ENCODE assay signal across 9 cellular contexts in genomic region chr15:76337739-76338554, GRCh38. TPM values are rescaled to one million over a fixed set of nuclear protein-coding genes. Genes with fewer than 3 reads are reported as not detected.
A peak's percentile ranks its signal among the peaks of the same experiment; 100 is the strongest.
DNase-seq lines count a peak whose midpoint lies in the region; ATAC-seq, FAIRE-seq and TF ChIP-seq lines count a peak whose summit lies in the region.
"Had no signal": no experiment of that assay in that cellular context is flagged by ENCODE, and none has a peak within 500 bp of the region (broad histone marks: within the 10 kb centered on the region; RNA-seq: fewer than 3 reads in every experiment).

No MANE protein-coding gene starts in this region.

- BruUV-seq in HCT116 (replicated peaks; lab: Mats Ljungman, UMichigan) (no TSS peak), HepG2 (replicated peaks; lab: Mats Ljungman, UMichigan) (no TSS peak)

- TF ChIP-seq RAD21 in HCT116 (IDR thresholded peaks at IDR 0.05; ENCODE audit: low read depth) (no peak), HepG2 (CRISPR knock-in tag; IDR thresholded peaks at IDR 0.05) (no peak)

- H3K36me3 Mint-ChIP-seq in activated CD4-positive, alpha-beta memory T cell treated with anti-CD3 and anti-CD28 coated beads, Interleukin-2, amount 10 ng/mL, durations not matched to agents 7 days and 5 days (ENCODE audit: low read depth) = peaks cover 29% of the 10 kb centered on the region

- RAD21 ChIA-PET in HCT116 (lab: Charles Lee; ENCODE audit: low non-redundant PET in 1 of 2, low total read pairs in 2 of 2, uncharacterized antibody in 2 of 2, unreplicated experiment in 2 of 2) = no interaction called here

- H3K9me3 ChIP-seq in HCT116 (ENCODE audit: control insufficient read depth in 1 of 2, insufficient read depth in 1 of 2, low read depth in 1 of 2, low read length in 2 of 2) (no peaks in the 10 kb centered on the region), HepG2 (ENCODE audit: low read length) (no peaks in the 10 kb centered on the region)

- peaks cover 67% of the 10 kb centered on the region for H3K4me1 Mint-ChIP-seq in activated CD4-positive, alpha-beta memory T cell treated with anti-CD3 and anti-CD28 coated beads, Interleukin-2, amount 10 ng/mL, durations not matched to agents 7 days and 5 days

- CTCF ChIA-PET in HCT116 (lab: Charles Lee) = no interaction called here
- CTCF ChIA-PET in activated CD4-positive, alpha-beta memory T cell treated with anti-CD3 and anti-CD28 coated beads, Interleukin-2, amount 10 ng/mL, durations not matched to agents 7 days and 5 days (lab: Charles Lee) = interaction anchor here (2.0 kb wide), 1 partner anchor 102 kb away, joined by 7 read pairs; no protein-coding TSS in a partner anchor
- CTCF ChIA-PET in HepG2 (lab: Yijun Ruan, JAX; ENCODE audit: low intra/inter-chr PET ratio, low total read pairs) = no interaction called here

- peaks cover 17% of the 10 kb centered on the region for H3K4me1 ChIP-seq in ACC112 (ENCODE audit: control insufficient read depth, insufficient read depth, low read length, unreplicated experiment)
- H3K4me1 ChIP-seq in HCT116 (ENCODE audit: control insufficient read depth in 1 of 2, insufficient read depth in 2 of 2, low read length in 2 of 2) = peaks cover 10 to 25% of the 10 kb centered on the region in 2 experiments; a peak in 3 of 4 replicates
- peaks cover 42% of the 10 kb centered on the region for H3K4me1 ChIP-seq in HepG2 (ENCODE audit: insufficient read depth, low read length)

- H3K4me3 ChIP-seq in ACC112 (ENCODE audit: low read depth, low read length) = peak overlapping the region; percentile 89
- peak overlapping the region; percentile 66 to 77 for H3K4me3 ChIP-seq in HCT116 (replicated peaks in 1 of 2; ENCODE audit: low read depth in 1 of 2, low read length in 2 of 2)
- H3K4me3 ChIP-seq in HepG2 (replicated peaks in 1 of 3; ENCODE audit: insufficient read depth in 1 of 3, low read depth in 2 of 3, low read length in 3 of 3) = peak overlapping the region; percentile 77 to 93 (median 93)

- no peak for TF ChIP-seq EP300 in HepG2 (IDR thresholded peaks at IDR 0.05; ENCODE audit: low read depth in 2 of 2, low read length in 2 of 2)
- TF ChIP-seq EP300 in HepG2 (CRISPR knock-in tag; IDR thresholded peaks at IDR 0.05; ENCODE audit: borderline replicate concordance) = no peak

- in situ Hi-C loops in HepG2 (cut with HindIII; ENCODE audit: extremely low pct_ligation_motif_present, low pct_unique_long_range_greater_than_20kb) = no loop called here

- no peak overlapping the region for H3K27ac Mint-ChIP-seq in activated CD4-positive, alpha-beta memory T cell treated with anti-CD3 and anti-CD28 coated beads, Interleukin-2, amount 10 ng/mL, durations not matched to agents 7 days and 5 days

- H2AFZ ChIP-seq in ACC112 (ENCODE audit: low read length, unreplicated experiment) (no peak overlapping the region), HCT116 (ENCODE audit: low read depth, low read length, poor library complexity, severe bottlenecking) (no peak overlapping the region), HepG2 (ENCODE audit: low read length) (peak overlapping the region; percentile 66)

- TF ChIP-seq CTCF in HCT116 (IDR thresholded peaks at IDR 0.05 in 2 of 3, conservative IDR thresholded peaks at IDR 0.05 in 1 of 3; ENCODE audit: borderline replicate concordance in 1 of 3, insufficient read depth in 1 of 3, low read depth in 2 of 3, low read length in 2 of 3) (no peak), HepG2 (CRISPR knock-in tag; IDR thresholded peaks at IDR 0.05) (peak; percentile 37; the same call in 1 of the 2 replicates)

- intact Hi-C loops in HCT116 (cut with micrococcal nuclease) = loop anchor here (10.0 kb wide), 1 partner anchor 507 kb away; no protein-coding TSS in a partner anchor
- intact Hi-C loops in HepG2 (cut with micrococcal nuclease; ENCODE audit: unreplicated experiment) = loop anchor here (5.0 to 10.0 kb wide), 3 partner anchors 36 to 529 kb away; no protein-coding TSS in a partner anchor

- H3K36me3 ChIP-seq in ACC112 (ENCODE audit: insufficient read depth, low read length) (no peaks in the 10 kb centered on the region), HCT116 (ENCODE audit: control insufficient read depth in 1 of 2, insufficient read depth in 2 of 2, low read length in 2 of 2) (peaks cover 0 to 4% of the 10 kb centered on the region in 2 experiments; a peak in 2 of 4 replicates), HepG2 (replicated peaks in 1 of 2; ENCODE audit: control insufficient read depth in 1 of 2, insufficient read depth in 2 of 2, low read length in 2 of 2) (peaks cover 6 to 19% of the 10 kb centered on the region in 2 experiments; a peak in 4 of 5 replicates)

- H4K20me1 ChIP-seq in HCT116 (ENCODE audit: insufficient read depth) = no peaks in the 10 kb centered on the region
- peaks cover 8% of the 10 kb centered on the region; the same call in 1 of the 2 replicates for H4K20me1 ChIP-seq in HepG2 (ENCODE audit: insufficient read depth, low read length)

- TF ChIP-seq POLR2A in HCT116 (IDR thresholded peaks at IDR 0.05; ENCODE audit: borderline replicate concordance, extremely low read depth, insufficient read depth, insufficient read length) (no peak), HepG2 (IDR thresholded peaks at IDR 0.05; ENCODE audit: insufficient read depth in 1 of 2, low read depth in 2 of 2, low read length in 2 of 2) (peak in 1 of 2 experiments; percentile 28; a peak in 1 of 4 replicates)

- H3K9me2 ChIP-seq in HCT116 (ENCODE audit: insufficient read depth) = no peaks in the 10 kb centered on the region

- WGBS in HepG2 (ENCODE audit: low lambda C conversion rate) = 0% methylated on average over 2 of the region's 96 CpGs

- H3K27ac ChIP-seq in ACC112 (ENCODE audit: low read depth, low read length) (no peak overlapping the region), HCT116 (ENCODE audit: low read depth, low read length) (peak overlapping the region; percentile 24; the same call in 1 of the 2 replicates), HepG2 (ENCODE audit: extremely low read length, insufficient read depth, low read length) (peak overlapping the region; percentile 75)

- H3K9me3 Mint-ChIP-seq in activated CD4-positive, alpha-beta memory T cell treated with anti-CD3 and anti-CD28 coated beads, Interleukin-2, amount 10 ng/mL, durations not matched to agents 7 days and 5 days = no peaks in the 10 kb centered on the region

- H3K9ac ChIP-seq in HCT116 (ENCODE audit: low read length) (0 out of 2 replicates have a peak overlapping the region, but pooled peaks have one; percentile 63), HepG2 (ENCODE audit: insufficient read depth, low read depth, low read length) (peak overlapping the region; percentile 84)

- ATAC-seq in HCT116 (no peak), HepG2 (peak; percentile 19), GM19035 (IDR thresholded peaks at IDR 0.05; ENCODE audit: unreplicated experiment) (no peak)

- POLR2A ChIA-PET in HCT116 (lab: Charles Lee) = no interaction called here
- POLR2A ChIA-PET in activated CD4-positive, alpha-beta memory T cell treated with anti-CD3 and anti-CD28 coated beads, Interleukin-2, amount 10 ng/mL, durations not matched to agents 7 days and 5 days (lab: Charles Lee) = interaction anchor here (1.1 to 2.4 kb wide), 2 partner anchors 8 to 11 kb away, joined by 3 to 15 read pairs; no protein-coding TSS in a partner anchor
- POLR2A ChIA-PET in HepG2 (lab: Yijun Ruan, JAX) = interaction anchor here (2.0 to 5.5 kb wide), 5 partner anchors 8 to 142 kb away, joined by 7 to 132 read pairs (median 15); partner anchors contain the start of gene ETFA

- peak overlapping the region; percentile 83 for H3K4me3 Mint-ChIP-seq in activated CD4-positive, alpha-beta memory T cell treated with anti-CD3 and anti-CD28 coated beads, Interleukin-2, amount 10 ng/mL, durations not matched to agents 7 days and 5 days

- H3K27me3 Mint-ChIP-seq in activated CD4-positive, alpha-beta memory T cell treated with anti-CD3 and anti-CD28 coated beads, Interleukin-2, amount 10 ng/mL, durations not matched to agents 7 days and 5 days = peaks cover 60% of the 10 kb centered on the region

- no peak for FAIRE-seq in HepG2 (lab: Jason Lieb, UNC)

- H3K27me3 ChIP-seq in ACC112 (ENCODE audit: insufficient read depth, low read length) (peaks cover 75% of the 10 kb centered on the region), HCT116 (ENCODE audit: insufficient read depth, low read length) (no peaks in the 10 kb centered on the region), HepG2 (ENCODE audit: control insufficient read depth in 1 of 2, insufficient read depth in 2 of 2, low read length in 2 of 2) (no peaks in the 10 kb centered on the region; a peak in 1 of 5 replicates)

- no peak for DNase-seq in HCT116 (ENCODE audit: low read depth, low spot score)
- no peak for DNase-seq in activated CD4-positive, alpha-beta memory T cell treated with anti-CD3 and anti-CD28 coated beads, Interleukin-2, amount 10 ng/mL, durations not matched to agents 7 days and 5 days
- no peak for DNase-seq in HepG2 (ENCODE audit: low spot score)
- DNase-seq in NCI-H345 treated with DMSO at 0.1 percent for 48 hours (lab: John Stamatoyannopoulos, UW; ENCODE audit: unreplicated experiment) = no peak
- no peak for DNase-seq in COR-L47 (lab: John Stamatoyannopoulos, UW)
- DNase-seq in NCI-H128 (lab: John Stamatoyannopoulos, UW; ENCODE audit: unreplicated experiment) = no peak
- DNase-seq: NCI-H446 treated with DMSO at 0.1 percent for 48 hours had no signal

- H3K4me2 ChIP-seq in HCT116 (ENCODE audit: low read length) (peak overlapping the region; percentile 88), HepG2 (ENCODE audit: low read depth, low read length) (peak overlapping the region; percentile 95)

- H3K79me2 ChIP-seq in ACC112 (ENCODE audit: control insufficient read depth, insufficient read depth, low read length, unreplicated experiment) (peaks cover 3% of the 10 kb centered on the region), HCT116 (ENCODE audit: insufficient read depth, low read length) (peaks cover 11% of the 10 kb centered on the region), HepG2 (ENCODE audit: insufficient read depth, low read length) (peaks cover 31% of the 10 kb centered on the region)

RNA-seq across cellular contexts. Expression of gene ISL2, which starts 1.4 kb away (rescaled TPM):
- total RNA-seq in HCT116 (2021; ENCODE audit: unreplicated experiment) (11.6 TPM), HepG2 (2016; rRNA removed; fragmentation: Illumina TruSeq; extraction: Trizol) (2.5 and 5.1 TPM in 2 replicates)
- polyA plus RNA-seq in HCT116 (2012) = 7.9 and 9.4 TPM in 2 replicates
- 1 to 10 TPM; 3.7 TPM for total RNA-seq in activated CD4-positive, alpha-beta memory T cell treated with anti-CD3 and anti-CD28 coated beads, Interleukin-2, amount 10 ng/mL, durations not matched to agents 7 days and 5 days
- 1.5 and 2.1 TPM in 2 replicates for total RNA-seq in HepG2 (2016; cell fraction: cytosol; rRNA removed; fragmentation: Illumina TruSeq; extraction: Trizol; ENCODE audit: low read depth)
- total RNA-seq in HepG2 (2016; cell fraction: insoluble cytoplasmic fraction; rRNA removed; fragmentation: Illumina TruSeq; extraction: Trizol) = 3.0 and 4.9 TPM in 2 replicates
- total RNA-seq in HepG2 (2016; cell fraction: membrane; rRNA removed; fragmentation: Illumina TruSeq; extraction: Trizol) = 2.9 and 3.6 TPM in 2 replicates
- total RNA-seq in HepG2 (2016; cell fraction: nucleus; rRNA removed; fragmentation: Illumina TruSeq; extraction: Trizol) = 5.5 and 5.8 TPM in 2 replicates
- polyA plus RNA-seq in HepG2 (2011; rRNA removed) = 4.3 and 6.3 TPM in 2 replicates
- polyA plus RNA-seq in HepG2 (2011; cell fraction: cytosol; rRNA removed) = 3.7 and 5.2 TPM in 2 replicates
- 40.9 and 48.7 TPM in 2 replicates for polyA plus RNA-seq in HepG2 (2011; cell fraction: nucleus; rRNA removed)
- polyA plus RNA-seq in HepG2 (2012) = 3.6 and 6.5 TPM in 2 replicates
- polyA plus RNA-seq in HepG2 (2016; cell fraction: cytosol; fragmentation: Illumina TruSeq; extraction: Trizol; ENCODE audit: low read depth) = 1.7 and 2.0 TPM in 2 replicates
- 3.6 and 3.7 TPM in 2 replicates for polyA plus RNA-seq in HepG2 (2016; cell fraction: insoluble cytoplasmic fraction; fragmentation: Illumina TruSeq; extraction: Trizol; ENCODE audit: low read depth)
- 1.8 and 2.1 TPM in 2 replicates for polyA plus RNA-seq in HepG2 (2016; cell fraction: membrane; fragmentation: Illumina TruSeq; extraction: Trizol; ENCODE audit: low read depth)
- 13.2 TPM in 2 replicates for polyA plus RNA-seq in HepG2 (2016; cell fraction: nucleus; fragmentation: Illumina TruSeq; extraction: Trizol; ENCODE audit: insufficient read depth, low read depth)
- 1.7 and 9.6 TPM in 2 replicates for polyA minus RNA-seq in HepG2 (2011; rRNA and poly(A)+ RNA removed; ENCODE audit: low replicate concordance)
- polyA minus RNA-seq in HepG2 (2011; cell fraction: cytosol; rRNA and poly(A)+ RNA removed) = 4.3 and 7.4 TPM in 2 replicates
- polyA minus RNA-seq in HepG2 (2011; cell fraction: nucleus; rRNA and poly(A)+ RNA removed) = 8.9 and 12.7 TPM in 2 replicates

RNA-seq across cellular contexts. Expression of gene ETFA, which starts 26.7 kb away (rescaled TPM):
- total RNA-seq in HCT116 (2021; ENCODE audit: unreplicated experiment) (144 TPM), HepG2 (2016; rRNA removed; fragmentation: Illumina TruSeq; extraction: Trizol) (396 and 456 TPM in 2 replicates)
- 128 and 165 TPM in 2 replicates for polyA plus RNA-seq in HCT116 (2012)
- 100 to 1,000 TPM; 109 to 112 TPM for total RNA-seq in activated CD4-positive, alpha-beta memory T cell treated with anti-CD3 and anti-CD28 coated beads, Interleukin-2, amount 10 ng/mL, durations not matched to agents 7 days and 5 days
- total RNA-seq in HepG2 (2016; cell fraction: cytosol; rRNA removed; fragmentation: Illumina TruSeq; extraction: Trizol; ENCODE audit: low read depth) = 368 and 410 TPM in 2 replicates
- 386 and 515 TPM in 2 replicates for total RNA-seq in HepG2 (2016; cell fraction: insoluble cytoplasmic fraction; rRNA removed; fragmentation: Illumina TruSeq; extraction: Trizol)
- 164 and 175 TPM in 2 replicates for total RNA-seq in HepG2 (2016; cell fraction: membrane; rRNA removed; fragmentation: Illumina TruSeq; extraction: Trizol)
- 159 and 170 TPM in 2 replicates for total RNA-seq in HepG2 (2016; cell fraction: nucleus; rRNA removed; fragmentation: Illumina TruSeq; extraction: Trizol)
- 221 and 291 TPM in 2 replicates for polyA plus RNA-seq in HepG2 (2011; rRNA removed)
- polyA plus RNA-seq in HepG2 (2011; cell fraction: cytosol; rRNA removed) = 171 and 237 TPM in 2 replicates
- polyA plus RNA-seq in HepG2 (2011; cell fraction: nucleus; rRNA removed) = 66.6 and 86.3 TPM in 2 replicates
- 209 and 241 TPM in 2 replicates for polyA plus RNA-seq in HepG2 (2012)
- 67.4 and 75.2 TPM in 2 replicates for polyA plus RNA-seq in HepG2 (2016; cell fraction: cytosol; fragmentation: Illumina TruSeq; extraction: Trizol; ENCODE audit: low read depth)
- polyA plus RNA-seq in HepG2 (2016; cell fraction: insoluble cytoplasmic fraction; fragmentation: Illumina TruSeq; extraction: Trizol; ENCODE audit: low read depth) = 426 and 472 TPM in 2 replicates
- polyA plus RNA-seq in HepG2 (2016; cell fraction: membrane; fragmentation: Illumina TruSeq; extraction: Trizol; ENCODE audit: low read depth) = 74.9 and 81.8 TPM in 2 replicates
- 213 and 215 TPM in 2 replicates for polyA plus RNA-seq in HepG2 (2016; cell fraction: nucleus; fragmentation: Illumina TruSeq; extraction: Trizol; ENCODE audit: insufficient read depth, low read depth)
- 123 and 181 TPM in 2 replicates for polyA minus RNA-seq in HepG2 (2011; rRNA and poly(A)+ RNA removed; ENCODE audit: low replicate concordance)
- 116 and 138 TPM in 2 replicates for polyA minus RNA-seq in HepG2 (2011; cell fraction: cytosol; rRNA and poly(A)+ RNA removed)
- polyA minus RNA-seq in HepG2 (2011; cell fraction: nucleus; rRNA and poly(A)+ RNA removed) = 103 and 120 TPM in 2 replicates
